Comparison of ENCODE assay signal across 9 cellular contexts in the genomic region with DNA sequence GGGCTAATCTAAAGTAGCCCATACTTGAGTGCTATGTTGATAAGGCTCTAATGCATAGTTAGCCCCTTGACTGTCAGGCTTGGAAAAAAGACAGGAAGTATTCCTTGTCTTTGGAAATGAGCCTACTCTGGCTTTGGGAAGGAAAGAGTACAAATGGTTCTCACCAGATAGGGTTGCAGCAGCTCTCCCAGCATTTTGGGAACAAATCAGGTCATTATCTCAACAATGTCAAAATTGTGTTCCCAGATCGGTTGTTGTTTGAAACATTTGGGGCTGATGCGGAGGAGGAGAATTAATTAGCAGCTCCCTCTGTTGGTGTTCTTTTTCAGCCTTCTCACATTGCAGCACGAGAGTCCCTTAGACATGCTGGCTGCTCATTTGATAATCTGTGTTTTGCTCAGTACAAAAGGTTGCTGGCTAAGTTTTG. TPM values are rescaled to one million over a fixed set of nuclear protein-coding genes. Genes with fewer than 3 reads are reported as not detected.
DNase-seq lines count a peak whose midpoint lies in the region; ATAC-seq and TF ChIP-seq lines count a peak whose summit lies in the region.
"Had no signal": no experiment of that assay in that cellular context is flagged by ENCODE, and none has a peak within 500 bp of the region (broad histone marks: within the 10 kb centered on the region; RNA-seq: fewer than 3 reads in every experiment).

No MANE protein-coding gene starts in this region.

- no peaks in the 10 kb centered on the region for H3K9me2 ChIP-seq in hepatocyte (replicated peaks; ENCODE audit: insufficient read depth)

- H3K4me3 ChIP-seq in HUES6 (ENCODE audit: low read depth, low read length) (peak overlapping the region; percentile 32; the same call in 1 of the 2 replicates), hepatocyte (no peak overlapping the region), spleen (peak overlapping the region in 1 of 8 donors; percentile 2)

- intact Hi-C loops in spleen (cut with DNase I; ENCODE audit: low total_unique reads), result no loop called here

- H3K4me2 ChIP-seq in hepatocyte, result peak overlapping the region; percentile 74

- TF ChIP-seq POLR2A in spleen (IDR thresholded peaks at IDR 0.05), result no peak

- no peak overlapping the region for H3K9ac ChIP-seq in HUES6 (ENCODE audit: low read length)

- H3K27ac ChIP-seq in HUES6 (ENCODE audit: low read depth, low read length) (no peak overlapping the region), VCaP (no peak overlapping the region), hepatocyte (peak overlapping the region; percentile 26), spleen (peak overlapping the region in 5 of 8 donors; percentile 27 to 43 (median 40))

- no peaks in the 10 kb centered on the region for H4K20me1 ChIP-seq in hepatocyte (ENCODE audit: insufficient read depth, poor library complexity, severe bottlenecking)

- H3K36me3 ChIP-seq in HUES6 (ENCODE audit: control insufficient read depth, insufficient read depth, low read length) (no peaks in the 10 kb centered on the region), hepatocyte (replicated peaks; ENCODE audit: insufficient read depth, low read depth) (no peaks in the 10 kb centered on the region), spleen (no peaks in the 10 kb centered on the region)

- WGBS in hepatocyte (ENCODE audit: low lambda C conversion rate, missing lambda C conversion rate), result 9% methylated on average over 3 of the region's 3 CpGs
- 27 to 53% (median 42%) methylated on average over 3 of the region's 3 CpGs for WGBS in spleen, 5 donors

- H2AFZ ChIP-seq in hepatocyte, result no peak overlapping the region

- ATAC-seq in HG02571 (IDR thresholded peaks at IDR 0.05; ENCODE audit: unreplicated experiment) (no peak), HG03097 (IDR thresholded peaks at IDR 0.05; ENCODE audit: low FRiP score, unreplicated experiment) (no peak)

- DNase-seq in hepatocyte (ENCODE audit: low spot score) (peak; percentile 39), spleen (no peak), T-helper 1 cell (no peak)
- no peak for DNase-seq in central memory CD4-positive, alpha-beta T cell
- DNase-seq: activated naive CD8-positive, alpha-beta T cell treated with anti-CD3 and anti-CD28 coated beads for 36 hours had no signal

- H3K9me3 ChIP-seq in HUES6 (ENCODE audit: control insufficient read depth, insufficient read depth, low read depth, low read length), result no peaks in the 10 kb centered on the region
- H3K9me3 ChIP-seq in hepatocyte (ENCODE audit: low read depth), result no peaks in the 10 kb centered on the region
- no peaks in the 10 kb centered on the region for H3K9me3 ChIP-seq in spleen

- H3K27me3 ChIP-seq in HUES6 (ENCODE audit: control insufficient read depth, insufficient read depth, low read length) (no peaks in the 10 kb centered on the region), hepatocyte (no peaks in the 10 kb centered on the region), spleen (replicated peaks in 1 of 7) (no peaks in the 10 kb centered on the region)

- TF ChIP-seq CTCF in VCaP (conservative IDR thresholded peaks at IDR 0.05), result peak; percentile 77
- TF ChIP-seq CTCF in hepatocyte (IDR thresholded peaks at IDR 0.05; ENCODE audit: poor library complexity), result peak; percentile 46
- TF ChIP-seq CTCF in spleen (IDR thresholded peaks at IDR 0.05 in 8 of 11, conservative IDR thresholded peaks at IDR 0.05 in 3 of 11), result peak in 4 of 11 experiments; percentile 4 to 20 (median 14)

- H3K4me1 ChIP-seq in HUES6 (ENCODE audit: control insufficient read depth, insufficient read depth, low read length), result peaks cover 18% of the 10 kb centered on the region
- peaks cover 19% of the 10 kb centered on the region for H3K4me1 ChIP-seq in hepatocyte (ENCODE audit: insufficient read depth)
- H3K4me1 ChIP-seq in spleen, result peaks cover 0 to 21% (median 0%) of the 10 kb centered on the region in 6 donors

- no peaks in the 10 kb centered on the region for H3K79me2 ChIP-seq in hepatocyte

RNA-seq across cellular contexts. Expression of a gene that starts 42.3 kb away (rescaled TPM):
- 33.6 and 40.8 TPM in 2 replicates for total RNA-seq in hepatocyte
- 21.7 and 23.0 TPM in 2 replicates for polyA plus RNA-seq in hepatocyte
- 10 to 100 TPM in 4 of 7 donors, 1 to 10 TPM in 3; 8.3 to 15.7 (median 13.0) TPM for total RNA-seq in spleen
- 1 to 10 TPM; 4.6 to 5.4 (median 4.9) TPM for polyA plus RNA-seq in spleen

Comparison
In these comparisons a context has a peak if more than half of its experiments do, and no peak if none do; other contexts are left out.
1. H3K27ac ChIP-seq: peak in hepatocyte (single experiment) and spleen (5 of 8); none in HUES6 (single experiment) and VCaP (single experiment).